In genomic region chr18:21914739-21915319, GRCh38 we compare ENCODE assay signal across 8 cellular contexts.
DNase-seq lines count a peak whose midpoint lies in the region; ATAC-seq, FAIRE-seq and TF ChIP-seq lines count a peak whose summit lies in the region.

No MANE protein-coding gene starts in this region.

- H3K27me3 ChIP-seq in astrocyte (ENCODE audit: insufficient read depth, low read length) (peaks cover 14% of the 10 kb centered on the region), HepG2 (ENCODE audit: control insufficient read depth in 1 of 2, insufficient read depth in 2 of 2, low read length in 2 of 2) (no peaks in the 10 kb centered on the region; a peak in 1 of 5 replicates)

- POLR2A ChIA-PET in HepG2 (lab: Yijun Ruan, JAX): no interaction called here

- no peak overlapping the region for H3K27ac Mint-ChIP-seq in astrocyte (ENCODE audit: unreplicated experiment)
- H3K27ac Mint-ChIP-seq in stimulated activated naive B cell treated with anti-CD40 and anti-IgM and Interleukin-4, amounts not matched to agents 10 μg/mL and 1 μg/mL and 100 μg/mL, for 72 hours: no peak overlapping the region

- H2AFZ ChIP-seq in astrocyte (ENCODE audit: low read depth, low read length) (no peak overlapping the region), HepG2 (ENCODE audit: low read length) (no peak overlapping the region)

- H3K4me3 Mint-ChIP-seq in astrocyte (ENCODE audit: unreplicated experiment): no peak overlapping the region
- H3K4me3 Mint-ChIP-seq in stimulated activated naive B cell treated with anti-CD40 and anti-IgM and Interleukin-4, amounts not matched to agents 10 μg/mL and 1 μg/mL and 100 μg/mL, for 72 hours: no peak overlapping the region

- H3K36me3 Mint-ChIP-seq in astrocyte (ENCODE audit: low read depth, unreplicated experiment): no peaks in the 10 kb centered on the region
- H3K36me3 Mint-ChIP-seq in stimulated activated naive B cell treated with anti-CD40 and anti-IgM and Interleukin-4, amounts not matched to agents 10 μg/mL and 1 μg/mL and 100 μg/mL, for 72 hours: no peaks in the 10 kb centered on the region

- H3K9me3 ChIP-seq in astrocyte (ENCODE audit: insufficient read depth, low read depth, low read length) (no peaks in the 10 kb centered on the region), HepG2 (ENCODE audit: low read length) (no peaks in the 10 kb centered on the region)

- DNase-seq in ELR (ENCODE audit: low read depth): peak; percentile 67
- DNase-seq in LoVo (ENCODE audit: low spot score): peak; percentile 49
- DNase-seq in astrocyte (ENCODE audit: low read depth): peak; percentile 33
- DNase-seq in HepG2 (ENCODE audit: low spot score): peak; percentile 53
- no peak for DNase-seq in globus pallidus (ENCODE audit: low spot score)
- no peak for DNase-seq in stimulated activated naive B cell treated with anti-CD40 and anti-IgM and Interleukin-4, amounts not matched to agents 10 μg/mL and 1 μg/mL and 100 μg/mL, for 72 hours

- no peaks in the 10 kb centered on the region for H3K36me3 ChIP-seq in astrocyte (ENCODE audit: insufficient read depth, low read length)
- no peaks in the 10 kb centered on the region for H3K36me3 ChIP-seq in HepG2 (replicated peaks in 1 of 2; ENCODE audit: control insufficient read depth in 1 of 2, insufficient read depth in 2 of 2, low read length in 2 of 2)

- in situ Hi-C loops in HepG2 (cut with HindIII; ENCODE audit: extremely low pct_ligation_motif_present, low pct_unique_long_range_greater_than_20kb): loop anchor here (5.0 kb wide), 1 partner anchor 647 kb away; no protein-coding TSS in a partner anchor

- BruUV-seq in HepG2 (replicated peaks; lab: Mats Ljungman, UMichigan): no TSS peak

- CTCF ChIA-PET in HepG2 (lab: Yijun Ruan, JAX; ENCODE audit: low intra/inter-chr PET ratio, low total read pairs): interaction anchor here (1.2 to 2.1 kb wide), 2 partner anchors 41 to 648 kb away, joined by 5 to 24 read pairs; no protein-coding TSS in a partner anchor

- H3K9ac ChIP-seq in astrocyte (ENCODE audit: low read length): no peak overlapping the region
- no peak overlapping the region for H3K9ac ChIP-seq in HepG2 (ENCODE audit: insufficient read depth, low read depth, low read length)

- no peak for TF ChIP-seq POLR2A in HepG2 (IDR thresholded peaks at IDR 0.05; ENCODE audit: insufficient read depth in 1 of 2, low read depth in 2 of 2, low read length in 2 of 2)

- peak; percentile 70; the same call in 1 of the 2 replicates for TF ChIP-seq RAD21 in HepG2 (CRISPR knock-in tag; IDR thresholded peaks at IDR 0.05)

- H3K79me2 ChIP-seq in astrocyte (ENCODE audit: insufficient read depth, low read length) (no peaks in the 10 kb centered on the region), HepG2 (ENCODE audit: insufficient read depth, low read length) (no peaks in the 10 kb centered on the region)

- peak; percentile 77 for TF ChIP-seq CTCF in astrocyte (IDR thresholded peaks at IDR 0.05; ENCODE audit: insufficient read depth, low read depth, low read length)
- TF ChIP-seq CTCF in HepG2 (CRISPR knock-in tag; IDR thresholded peaks at IDR 0.05): peak; percentile 75

- H3K4me1 ChIP-seq in astrocyte (ENCODE audit: insufficient read depth, low read length): no peaks in the 10 kb centered on the region
- H3K4me1 ChIP-seq in HepG2 (ENCODE audit: insufficient read depth, low read length): no peaks in the 10 kb centered on the region

- WGBS in HepG2 (ENCODE audit: low lambda C conversion rate): 33% methylated on average over 2 of the region's 2 CpGs

- ATAC-seq in HepG2 (peak; percentile 74), esophagus mucosa (no peak), HG03025 (IDR thresholded peaks at IDR 0.05; ENCODE audit: low FRiP score, unreplicated experiment) (no peak)
- ATAC-seq in stimulated activated naive B cell treated with anti-CD40 and anti-IgM and Interleukin-4, amounts not matched to agents 10 μg/mL and 1 μg/mL and 100 μg/mL, for 72 hours (replicated peaks): no peak

- H3K27me3 Mint-ChIP-seq in astrocyte (ENCODE audit: low read depth, unreplicated experiment): peaks cover 15% of the 10 kb centered on the region
- peaks cover 14 to 15% of the 10 kb centered on the region in 2 donors for H3K27me3 Mint-ChIP-seq in stimulated activated naive B cell treated with anti-CD40 and anti-IgM and Interleukin-4, amounts not matched to agents 10 μg/mL and 1 μg/mL and 100 μg/mL, for 72 hours

- TF ChIP-seq EP300 in HepG2 (IDR thresholded peaks at IDR 0.05; ENCODE audit: low read depth in 2 of 2, low read length in 2 of 2) (no peak), HepG2 (CRISPR knock-in tag; IDR thresholded peaks at IDR 0.05; ENCODE audit: borderline replicate concordance) (no peak)

- FAIRE-seq in astrocyte (lab: Jason Lieb, UNC) (no peak), HepG2 (lab: Jason Lieb, UNC) (peak; percentile 64)

- no peak overlapping the region for H3K4me2 ChIP-seq in astrocyte (ENCODE audit: low read length)
- no peak overlapping the region for H3K4me2 ChIP-seq in HepG2 (ENCODE audit: low read depth, low read length)

- no peaks in the 10 kb centered on the region for H4K20me1 ChIP-seq in astrocyte (ENCODE audit: insufficient read depth, low read length)
- H4K20me1 ChIP-seq in HepG2 (ENCODE audit: insufficient read depth, low read length): no peaks in the 10 kb centered on the region

- H3K4me3 ChIP-seq in astrocyte (ENCODE audit: insufficient read depth, low read depth, low read length): no peak overlapping the region
- H3K4me3 ChIP-seq in HepG2 (replicated peaks in 1 of 3; ENCODE audit: insufficient read depth in 1 of 3, low read depth in 2 of 3, low read length in 3 of 3): no peak overlapping the region

- intact Hi-C loops in HepG2 (cut with micrococcal nuclease; ENCODE audit: unreplicated experiment): loop anchor here (1.0 to 10.0 kb wide), 3 partner anchors 42 to 648 kb away; no protein-coding TSS in a partner anchor

- H3K27ac ChIP-seq in astrocyte (ENCODE audit: low read depth, low read length) (no peak overlapping the region), HepG2 (ENCODE audit: extremely low read length, insufficient read depth, low read length) (no peak overlapping the region)

- H3K4me1 Mint-ChIP-seq in astrocyte (ENCODE audit: low read depth, unreplicated experiment): no peaks in the 10 kb centered on the region
- peaks cover 5 to 7% of the 10 kb centered on the region in 2 donors for H3K4me1 Mint-ChIP-seq in stimulated activated naive B cell treated with anti-CD40 and anti-IgM and Interleukin-4, amounts not matched to agents 10 μg/mL and 1 μg/mL and 100 μg/mL, for 72 hours

- H3K9me3 Mint-ChIP-seq in astrocyte (ENCODE audit: unreplicated experiment): peaks cover 2% of the 10 kb centered on the region
- peaks cover 9 to 10% of the 10 kb centered on the region in 2 donors for H3K9me3 Mint-ChIP-seq in stimulated activated naive B cell treated with anti-CD40 and anti-IgM and Interleukin-4, amounts not matched to agents 10 μg/mL and 1 μg/mL and 100 μg/mL, for 72 hours

TF ChIP-seq in HepG2, 621 proteins besides CTCF, POLR2A, EP300 and RAD21 (continues in another document):
- TF ChIP-seq, protein P1, sequence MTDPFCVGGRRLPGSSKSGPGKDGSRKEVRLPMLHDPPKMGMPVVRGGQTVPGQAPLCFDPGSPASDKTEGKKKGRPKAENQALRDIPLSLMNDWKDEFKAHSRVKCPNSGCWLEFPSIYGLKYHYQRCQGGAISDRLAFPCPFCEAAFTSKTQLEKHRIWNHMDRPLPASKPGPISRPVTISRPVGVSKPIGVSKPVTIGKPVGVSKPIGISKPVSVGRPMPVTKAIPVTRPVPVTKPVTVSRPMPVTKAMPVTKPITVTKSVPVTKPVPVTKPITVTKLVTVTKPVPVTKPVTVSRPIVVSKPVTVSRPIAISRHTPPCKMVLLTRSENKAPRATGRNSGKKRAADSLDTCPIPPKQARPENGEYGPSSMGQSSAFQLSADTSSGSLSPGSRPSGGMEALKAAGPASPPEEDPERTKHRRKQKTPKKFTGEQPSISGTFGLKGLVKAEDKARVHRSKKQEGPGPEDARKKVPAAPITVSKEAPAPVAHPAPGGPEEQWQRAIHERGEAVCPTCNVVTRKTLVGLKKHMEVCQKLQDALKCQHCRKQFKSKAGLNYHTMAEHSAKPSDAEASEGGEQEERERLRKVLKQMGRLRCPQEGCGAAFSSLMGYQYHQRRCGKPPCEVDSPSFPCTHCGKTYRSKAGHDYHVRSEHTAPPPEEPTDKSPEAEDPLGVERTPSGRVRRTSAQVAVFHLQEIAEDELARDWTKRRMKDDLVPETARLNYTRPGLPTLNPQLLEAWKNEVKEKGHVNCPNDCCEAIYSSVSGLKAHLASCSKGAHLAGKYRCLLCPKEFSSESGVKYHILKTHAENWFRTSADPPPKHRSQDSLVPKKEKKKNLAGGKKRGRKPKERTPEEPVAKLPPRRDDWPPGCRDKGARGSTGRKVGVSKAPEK (CRISPR knock-in tag; IDR thresholded peaks at IDR 0.05; ENCODE audit: borderline replicate concordance): no peak
- no peak for TF ChIP-seq ZNF17 (CRISPR knock-in tag; IDR thresholded peaks at IDR 0.05)
- TF ChIP-seq ZC3H4 (CRISPR knock-in tag; IDR thresholded peaks at IDR 0.05; ENCODE audit: borderline replicate concordance): no peak
- peak; percentile 35 for TF ChIP-seq TEAD3 (CRISPR knock-in tag; optimal IDR thresholded peaks at IDR 0.05; ENCODE audit: borderline replicate concordance)
- peak; percentile 69 for TF ChIP-seq SMC3 (IDR thresholded peaks at IDR 0.05; ENCODE audit: low read length)
- TF ChIP-seq, protein P2, sequence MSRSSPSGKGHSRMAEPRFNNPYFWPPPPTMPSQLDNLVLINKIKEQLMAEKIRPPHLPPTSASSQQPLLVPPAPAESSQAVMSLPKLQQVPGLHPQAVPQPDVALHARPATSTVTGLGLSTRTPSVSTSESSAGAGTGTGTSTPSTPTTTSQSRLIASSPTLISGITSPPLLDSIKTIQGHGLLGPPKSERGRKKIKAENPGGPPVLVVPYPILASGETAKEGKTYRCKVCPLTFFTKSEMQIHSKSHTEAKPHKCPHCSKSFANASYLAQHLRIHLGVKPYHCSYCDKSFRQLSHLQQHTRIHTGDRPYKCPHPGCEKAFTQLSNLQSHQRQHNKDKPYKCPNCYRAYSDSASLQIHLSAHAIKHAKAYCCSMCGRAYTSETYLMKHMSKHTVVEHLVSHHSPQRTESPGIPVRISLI (CRISPR knock-in tag; IDR thresholded peaks at IDR 0.05; ENCODE audit: borderline replicate concordance): peak; percentile 43; the same call in 1 of the 2 replicates
- peak; percentile 94 for TF ChIP-seq STAG1 (CRISPR knock-in tag; IDR thresholded peaks at IDR 0.05)

Comparison
In these comparisons a context has a peak if more than half of its experiments do, and no peak if none do; other contexts are left out.
1. DNase-seq: peak in ELR (single experiment), LoVo (single experiment), astrocyte (single experiment) and HepG2 (single experiment); none in globus pallidus (single experiment) and stimulated activated naive B cell treated with anti-CD40 and anti-IgM and Interleukin-4, amounts not matched to agents 10 μg/mL and 1 μg/mL and 100 μg/mL, for 72 hours (single experiment).